ENCODE assay signal across 14 cellular contexts in the genomic region with DNA sequence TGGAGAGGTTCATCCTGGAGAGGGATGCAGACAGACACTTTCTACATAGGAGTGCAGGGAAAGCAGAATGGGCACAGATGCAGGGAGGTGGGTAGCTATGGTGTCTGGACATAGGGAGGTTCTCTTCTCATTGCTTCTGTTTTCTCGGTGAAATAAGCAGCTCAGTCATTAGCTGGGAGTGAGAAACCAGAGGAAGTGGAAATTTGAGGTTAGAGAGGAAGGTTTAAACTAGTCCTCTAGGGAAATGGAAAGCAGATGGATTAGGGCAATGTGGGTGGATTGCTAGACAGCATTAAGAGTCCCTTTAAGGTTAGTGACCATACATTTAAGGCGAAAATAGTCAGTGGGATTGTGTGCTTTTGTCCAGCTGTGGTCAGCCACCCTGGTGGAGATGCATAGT. TPM values are rescaled to one million over a fixed set of nuclear protein-coding genes. Genes with fewer than 3 reads are reported as not detected.
DNase-seq lines count a peak whose midpoint lies in the region; ATAC-seq and TF ChIP-seq lines count a peak whose summit lies in the region.
"Had no signal": no experiment of that assay in that cellular context is flagged by ENCODE, and none has a peak within 500 bp of the region (broad histone marks: within the 10 kb centered on the region; RNA-seq: fewer than 3 reads in every experiment).

No MANE protein-coding gene starts in this region.

- no peak for DNase-seq in CD4-positive, alpha-beta T cell
- DNase-seq in HFFc6 (no peak), SKM-1 treated with dmso at 0.1 percent for 144 hours (lab: John Stamatoyannopoulos, UW; ENCODE audit: unreplicated experiment) (peak; percentile 71), left lung (no peak), NCI-H82 (lab: John Stamatoyannopoulos, UW) (no peak), NCI-H2081 (lab: John Stamatoyannopoulos, UW) (no peak), DMS153 treated with DMSO at 0.1 percent for 48 hours (lab: John Stamatoyannopoulos, UW; ENCODE audit: unreplicated experiment) (no peak)
- DNase-seq: H9; mesenchymal stem cell; NCI-H1105 treated with DMSO at 0.1 percent for 48 hours; NK-92 treated with Interleukin-12 subunit alpha and Interleukin-12 subunit beta, amount 100 ng/mL, for 24 hours; stimulated activated naive B cell treated with anti-CD40 and anti-IgM and Interleukin-4, amounts not matched to agents 10 μg/mL and 1 μg/mL and 100 μg/mL, for 72 hours had no signal

- POLR2A ChIA-PET in CD4-positive, alpha-beta T cell (lab: Charles Lee), result interaction anchor here (0.8 to 1.4 kb wide), 2 partner anchors 40 to 46 kb away, joined by 3 to 4 read pairs; a partner anchor contains a TSS

- peaks cover 13 to 22% of the 10 kb centered on the region in 2 donors for H3K4me1 ChIP-seq in left lung

- intact Hi-C loops in CD4-positive, alpha-beta T cell (cut with DNase I, micrococcal nuclease), result loop anchor here in 1 of 2 experiments (5.0 kb wide), 1 partner anchor 39 kb away; a partner anchor contains a TSS
- intact Hi-C loops in left lung (cut with DNase I), result no loop called here

- H3K4me3 ChIP-seq in left lung, result no peak overlapping the region
- H3K4me3 ChIP-seq: SJSA1 had no signal

- peak overlapping the region; percentile 4 for H3K27ac Mint-ChIP-seq in CD4-positive, alpha-beta T cell
- peak overlapping the region; percentile 2; the same call in 1 of the 2 replicates for H3K27ac Mint-ChIP-seq in HFFc6
- H3K27ac Mint-ChIP-seq: stimulated activated naive B cell treated with anti-CD40 and anti-IgM and Interleukin-4, amounts not matched to agents 10 μg/mL and 1 μg/mL and 100 μg/mL, for 72 hours had no signal

- H3K27ac ChIP-seq in CD4-positive, alpha-beta T cell (ENCODE audit: low read depth, low read length), result no peak overlapping the region
- no peak overlapping the region for H3K27ac ChIP-seq in left lung
- H3K27ac ChIP-seq: SJSA1 had no signal

- peaks cover 33% of the 10 kb centered on the region for H3K4me1 Mint-ChIP-seq in CD4-positive, alpha-beta T cell (ENCODE audit: low read depth)
- peaks cover 57% of the 10 kb centered on the region for H3K4me1 Mint-ChIP-seq in HFFc6 (ENCODE audit: low read depth)

- no peaks in the 10 kb centered on the region for H3K27me3 Mint-ChIP-seq in CD4-positive, alpha-beta T cell
- H3K27me3 Mint-ChIP-seq in HFFc6 (ENCODE audit: insufficient read depth), result peaks cover 2% of the 10 kb centered on the region; the same call in 1 of the 2 replicates
- H3K27me3 Mint-ChIP-seq: stimulated activated naive B cell treated with anti-CD40 and anti-IgM and Interleukin-4, amounts not matched to agents 10 μg/mL and 1 μg/mL and 100 μg/mL, for 72 hours had no signal

- ATAC-seq in CD4-positive, alpha-beta T cell (ENCODE audit: poor library complexity), result no peak
- ATAC-seq in left lung, result peak; percentile 26
- ATAC-seq in GM21360 (IDR thresholded peaks at IDR 0.05; ENCODE audit: unreplicated experiment), result no peak
- ATAC-seq: stimulated activated naive B cell treated with anti-CD40 and anti-IgM and Interleukin-4, amounts not matched to agents 10 μg/mL and 1 μg/mL and 100 μg/mL, for 72 hours had no signal

- CTCF ChIA-PET in CD4-positive, alpha-beta T cell (lab: Charles Lee), result no interaction called here

- H3K9me3 ChIP-seq in CD4-positive, alpha-beta T cell (ENCODE audit: control insufficient read depth, low read length), result no peaks in the 10 kb centered on the region
- no peaks in the 10 kb centered on the region for H3K9me3 ChIP-seq in left lung
- H3K9me3 ChIP-seq: SJSA1 had no signal

- H3K9me3 Mint-ChIP-seq in CD4-positive, alpha-beta T cell, result no peaks in the 10 kb centered on the region
- no peaks in the 10 kb centered on the region for H3K9me3 Mint-ChIP-seq in HFFc6
- H3K9me3 Mint-ChIP-seq: H9; stimulated activated naive B cell treated with anti-CD40 and anti-IgM and Interleukin-4, amounts not matched to agents 10 μg/mL and 1 μg/mL and 100 μg/mL, for 72 hours had no signal

- H3K4me3 Mint-ChIP-seq in CD4-positive, alpha-beta T cell, result no peak overlapping the region
- H3K4me3 Mint-ChIP-seq in HFFc6, result no peak overlapping the region
- H3K4me3 Mint-ChIP-seq: H9; stimulated activated naive B cell treated with anti-CD40 and anti-IgM and Interleukin-4, amounts not matched to agents 10 μg/mL and 1 μg/mL and 100 μg/mL, for 72 hours had no signal

- H3K36me3 ChIP-seq in left lung, result no peaks in the 10 kb centered on the region

- no peaks in the 10 kb centered on the region for H3K27me3 ChIP-seq in CD4-positive, alpha-beta T cell (ENCODE audit: control insufficient read depth, insufficient read depth, low read length)
- H3K27me3 ChIP-seq in left lung, result no peaks in the 10 kb centered on the region
- H3K27me3 ChIP-seq: SJSA1 had no signal

- H3K36me3 Mint-ChIP-seq in CD4-positive, alpha-beta T cell (ENCODE audit: low read depth), result no peaks in the 10 kb centered on the region
- H3K36me3 Mint-ChIP-seq in HFFc6 (ENCODE audit: low read depth), result no peaks in the 10 kb centered on the region; the same call in 1 of the 2 replicates

- no peak for TF ChIP-seq CTCF in CD4-positive, alpha-beta T cell (IDR thresholded peaks at IDR 0.05)
- TF ChIP-seq CTCF in HFFc6 (IDR thresholded peaks at IDR 0.05) (no peak), left lung (IDR thresholded peaks at IDR 0.05) (no peak)

RNA-seq across cellular contexts. Expression of a gene that starts 39.6 kb away (rescaled TPM):
- 1 to 10 TPM; 1.2 to 1.5 TPM for total RNA-seq in CD4-positive, alpha-beta T cell
- total RNA-seq in HFFc6 (2021; fragmentation: NEBNext Ultra II Directional; extraction: Animal tissue kit (Norgen Biotek cat#: 25700)), result 100 to 1,000 TPM; 147 to 188 (median 183) TPM
- total RNA-seq in left lung, result 100 to 1,000 TPM; 135 to 148 TPM

Comparison
In these comparisons a context has a peak if more than half of its experiments do, and no peak if none do; other contexts are left out.
1. RNA of a gene that starts 39.6 kb away (total RNA-seq): 147 to 188 TPM in HFFc6 and 135 to 148 TPM in left lung; 1.2 to 1.5 TPM in CD4-positive, alpha-beta T cell; every median in the first group is over 10 times any median in the second.